ENCODE assay signal across 21 cellular contexts in genomic region chr10:10492420-10492819, GRCh38.
"Had no signal": no experiment of that assay in that cellular context is flagged by ENCODE, and none has a peak within 500 bp of the region (broad histone marks: within the 10 kb centered on the region; RNA-seq: fewer than 3 reads in every experiment).

No MANE protein-coding gene starts in this region.

- ATAC-seq: Panc1, PC-3, T-cell had no signal

- DNase-seq: KBM-7, NCI-H1092 treated with DMSO at 0.1 percent for 48 hours, NCI-H1436, NCI-H187, NCI-H2029, NCI-H2081 treated with DMSO at 0.1 percent for 48 hours, NCI-H2171, NCI-H226, NCI-H446, NCI-H510A, NCI-H524 treated with DMSO at 0.1 percent for 48 hours, NCI-H69, NCI-H774, PC-3, SHP77, SK-N-SH, SW 1271, T-cell had no signal

- H3K4me3 Mint-ChIP-seq: T-cell had no signal

- H3K36me3 Mint-ChIP-seq: T-cell had no signal

- H3K9ac ChIP-seq: SK-N-SH had no signal

- H3K4me1 Mint-ChIP-seq: T-cell had no signal

- H3K9me3 ChIP-seq: SK-N-SH had no signal

- H3K27ac ChIP-seq: HL-60, RWPE1 had no signal

- H3K27ac Mint-ChIP-seq: T-cell had no signal

- H3K4me2 ChIP-seq: SK-N-SH had no signal
